2 cellular contexts compared by ENCODE assay signal in genomic region chr2:85446296-85447221, GRCh38.
A peak's percentile ranks its signal among the peaks of the same experiment; 100 is the strongest.
TF ChIP-seq lines count a peak whose summit lies in the region.

No MANE protein-coding gene starts in this region.

TF ChIP-seq in K562, 482 proteins besides CTCF, POLR2A, EP300 and RAD21:
- TF ChIP-seq MTF1 (CRISPR knock-in tag; IDR thresholded peaks at IDR 0.05; ENCODE audit: borderline replicate concordance), result no peak
- TF ChIP-seq CBX3 (IDR thresholded peaks at IDR 0.05; ENCODE audit: borderline replicate concordance in 1 of 2, low read length in 2 of 2), result no peak
- no peak for TF ChIP-seq ZBED1 (IDR thresholded peaks at IDR 0.05)
- peak; percentile 38; the same call in 1 of the 2 replicates for TF ChIP-seq PKNOX1 (IDR thresholded peaks at IDR 0.05)
- no peak for TF ChIP-seq SREBF2 (CRISPR knock-in tag; IDR thresholded peaks at IDR 0.05)
- peak; percentile 36; the same call in 1 of the 2 replicates for TF ChIP-seq RBFOX2 (IDR thresholded peaks at IDR 0.05; ENCODE audit: low read depth, low read length)
- no peak for TF ChIP-seq E2F4 (CRISPR knock-in tag; IDR thresholded peaks at IDR 0.05; ENCODE audit: low read depth)
- TF ChIP-seq SPI1 (IDR thresholded peaks at IDR 0.05; ENCODE audit: borderline replicate concordance, low read depth, low read length), result peak; percentile 70
- no peak for TF ChIP-seq THAP12 (CRISPR knock-in tag; IDR thresholded peaks at IDR 0.05)
- no peak for TF ChIP-seq ZNF512 (tag; IDR thresholded peaks at IDR 0.05)
- TF ChIP-seq MCM3 (IDR thresholded peaks at IDR 0.05), result no peak
- TF ChIP-seq ADNP (tag; IDR thresholded peaks at IDR 0.05), result no peak

TF ChIP-seq in HepG2, 621 proteins besides CTCF, POLR2A, EP300 and RAD21:
- no peak for TF ChIP-seq ZBTB40 (IDR thresholded peaks at IDR 0.05)
- TF ChIP-seq ZBTB40 (CRISPR knock-in tag; IDR thresholded peaks at IDR 0.05), result peak; percentile 28; the same call in 1 of the 2 replicates
- 0 out of 2 replicates have a peak, but pooled peaks have one; percentile 33 for TF ChIP-seq ZNF329 (CRISPR knock-in tag; IDR thresholded peaks at IDR 0.05; ENCODE audit: low read depth)
- no peak for TF ChIP-seq MAFG (CRISPR knock-in tag; IDR thresholded peaks at IDR 0.05)
- 0 out of 4 replicates have a peak, but pooled peaks of 1 of the 2 experiments have one; percentile 10 for TF ChIP-seq ATF4 (CRISPR knock-in tag; IDR thresholded peaks at IDR 0.05)
- TF ChIP-seq BCL6 (CRISPR knock-in tag; IDR thresholded peaks at IDR 0.05), result no peak
- no peak for TF ChIP-seq MED8 (CRISPR knock-in tag; IDR thresholded peaks at IDR 0.05; ENCODE audit: insufficient replicate concordance)
- TF ChIP-seq ZNF253 (CRISPR knock-in tag; IDR thresholded peaks at IDR 0.05; ENCODE audit: borderline replicate concordance), result 0 out of 2 replicates have a peak, but pooled peaks have one; percentile 29
- 0 out of 2 replicates have a peak, but pooled peaks have one; percentile 6 for TF ChIP-seq REPIN1 (CRISPR knock-in tag; IDR thresholded peaks at IDR 0.05; ENCODE audit: borderline replicate concordance, low read depth)
- 0 out of 2 replicates have a peak, but pooled peaks have one; percentile 15 for TF ChIP-seq ZNF619 (CRISPR knock-in tag; IDR thresholded peaks at IDR 0.05)
- 0 out of 2 replicates have a peak, but pooled peaks have one; percentile 48 for TF ChIP-seq FOXC1 (CRISPR knock-in tag; IDR thresholded peaks at IDR 0.05; ENCODE audit: borderline replicate concordance)
- TF ChIP-seq BRF2 (CRISPR knock-in tag; IDR thresholded peaks at IDR 0.05), result no peak
- TF ChIP-seq RARA (CRISPR knock-in tag; IDR thresholded peaks at IDR 0.05), result no peak
- TF ChIP-seq ETV5 (CRISPR knock-in tag; IDR thresholded peaks at IDR 0.05; ENCODE audit: borderline replicate concordance), result 0 out of 2 replicates have a peak, but pooled peaks have one; percentile 3
- no peak for TF ChIP-seq SNAPC4 (CRISPR knock-in tag; IDR thresholded peaks at IDR 0.05)
- peak; percentile 35; the same call in 1 of the 2 replicates for TF ChIP-seq EED (CRISPR knock-in tag; IDR thresholded peaks at IDR 0.05)
- peak; percentile 43 for TF ChIP-seq NR2C2 (CRISPR knock-in tag; IDR thresholded peaks at IDR 0.05; ENCODE audit: borderline replicate concordance)
- TF ChIP-seq ZNF746 (CRISPR knock-in tag; IDR thresholded peaks at IDR 0.05), result 0 out of 2 replicates have a peak, but pooled peaks have one; percentile 47
- TF ChIP-seq CBX5 (CRISPR knock-in tag; IDR thresholded peaks at IDR 0.05; ENCODE audit: borderline replicate concordance), result peak; percentile 16; the same call in 1 of the 2 replicates
- peak; percentile 47; the same call in 1 of the 2 replicates for TF ChIP-seq ZNF263 (CRISPR knock-in tag; IDR thresholded peaks at IDR 0.05)
- no peak for TF ChIP-seq SOX6 (IDR thresholded peaks at IDR 0.05)
- peak; percentile 7; the same call in 1 of the 2 replicates for TF ChIP-seq SOX6 (CRISPR knock-in tag; IDR thresholded peaks at IDR 0.05)
- 0 out of 2 replicates have a peak, but pooled peaks have one; percentile 15 for TF ChIP-seq ZNF687 (CRISPR knock-in tag; IDR thresholded peaks at IDR 0.05)
- TF ChIP-seq TBP (CRISPR knock-in tag; IDR thresholded peaks at IDR 0.05), result no peak
- TF ChIP-seq ARNT2 (CRISPR knock-in tag; IDR thresholded peaks at IDR 0.05; ENCODE audit: low read depth), result peak; percentile 44; the same call in 1 of the 2 replicates
- no peak for TF ChIP-seq GABPA (IDR thresholded peaks at IDR 0.05; ENCODE audit: low read depth, low read length)
- 0 out of 2 replicates have a peak, but pooled peaks have one; percentile 15 for TF ChIP-seq GABPA (CRISPR knock-in tag; IDR thresholded peaks at IDR 0.05; ENCODE audit: low read depth)
